In genomic region chr7:36360244-36360643, GRCh38 we compare ENCODE assay signal across 1 cellular context.
TF ChIP-seq lines count a peak whose summit lies in the region.

No MANE protein-coding gene starts in this region.

TF ChIP-seq in HEK293, 187 proteins besides CTCF, POLR2A, EP300 and RAD21:
- no peak; the same call in 1 of the 2 replicates for TF ChIP-seq PRDM6 (tag by site-specific recombination; IDR thresholded peaks at IDR 0.05)
- no peak for TF ChIP-seq HIC1 (tag by site-specific recombination; IDR thresholded peaks at IDR 0.05)
- peak; percentile 53; the same call in 1 of the 2 replicates for TF ChIP-seq SP7 (tag by site-specific recombination; IDR thresholded peaks at IDR 0.05)
- no peak for TF ChIP-seq ZNF26 (tag by site-specific recombination; IDR thresholded peaks at IDR 0.05)
- no peak for TF ChIP-seq ZNF140 (tag by site-specific recombination; IDR thresholded peaks at IDR 0.05)
- TF ChIP-seq ZNF354C (tag by site-specific recombination; IDR thresholded peaks at IDR 0.05; ENCODE audit: borderline replicate concordance, low read depth): no peak
- no peak for TF ChIP-seq ZBTB1 (tag by site-specific recombination; IDR thresholded peaks at IDR 0.05)
- peak; percentile 71 for TF ChIP-seq WT1 (tag by site-specific recombination; IDR thresholded peaks at IDR 0.05)
- TF ChIP-seq ZBTB26 (tag by site-specific recombination; optimal IDR thresholded peaks at IDR 0.05): no peak
- TF ChIP-seq ZBTB48 (tag by site-specific recombination; IDR thresholded peaks at IDR 0.05): no peak
- TF ChIP-seq ZNF747 (tag by site-specific recombination; IDR thresholded peaks at IDR 0.05): no peak
- TF ChIP-seq ZNF658 (tag by site-specific recombination; IDR thresholded peaks at IDR 0.05): no peak
- TF ChIP-seq FEZF1 (tag by site-specific recombination; IDR thresholded peaks at IDR 0.05): peak; percentile 8; the same call in 1 of the 2 replicates
- TF ChIP-seq ZSCAN5A (tag by site-specific recombination; IDR thresholded peaks at IDR 0.05): no peak
- no peak for TF ChIP-seq ZSCAN18 (tag by site-specific recombination; IDR thresholded peaks at IDR 0.05)
- peak; percentile 75; the same call in 1 of the 2 replicates for TF ChIP-seq ZIC2 (tag by site-specific recombination; IDR thresholded peaks at IDR 0.05)
- peak; percentile 53; the same call in 1 of the 2 replicates for TF ChIP-seq OSR2 (tag by site-specific recombination; IDR thresholded peaks at IDR 0.05)
